8 cellular contexts compared by ENCODE assay signal in the genomic region with DNA sequence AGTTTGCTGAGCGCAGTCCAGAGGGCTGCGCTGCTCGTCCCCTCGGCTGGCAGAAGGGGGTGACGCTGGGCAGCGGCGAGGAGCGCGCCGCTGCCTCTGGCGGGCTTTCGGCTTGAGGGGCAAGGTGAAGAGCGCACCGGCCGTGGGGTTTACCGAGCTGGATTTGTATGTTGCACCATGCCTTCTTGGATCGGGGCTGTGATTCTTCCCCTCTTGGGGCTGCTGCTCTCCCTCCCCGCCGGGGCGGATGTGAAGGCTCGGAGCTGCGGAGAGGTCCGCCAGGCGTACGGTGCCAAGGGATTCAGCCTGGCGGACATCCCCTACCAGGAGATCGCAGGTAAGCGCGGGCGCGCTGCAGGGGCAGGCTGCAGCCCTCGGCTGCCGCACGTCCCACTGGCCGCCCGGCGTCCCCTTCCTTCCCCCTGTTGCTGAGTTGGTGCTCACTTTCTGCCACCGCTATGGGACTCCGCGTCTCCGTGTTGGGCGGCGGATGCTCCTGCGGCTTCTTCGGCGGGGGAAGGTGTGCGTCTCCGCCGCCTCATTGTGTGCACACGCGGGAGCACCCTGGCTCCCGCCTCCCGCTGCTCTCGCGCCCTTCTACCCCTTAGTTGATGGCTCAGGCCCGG. TPM values are rescaled to one million over a fixed set of nuclear protein-coding genes. Genes with fewer than 3 reads are reported as not detected.
DNase-seq lines count a peak whose midpoint lies in the region; TF ChIP-seq lines count a peak whose summit lies in the region.

No MANE protein-coding gene starts in this region.

- DNase-seq in Daoy (ENCODE audit: low read depth) = peak; percentile 56
- DNase-seq in NCI-H2029 (lab: John Stamatoyannopoulos, UW) = peak; percentile 71
- DNase-seq in kidney glomerular epithelial cell (lab: John Stamatoyannopoulos, UW) = peak; percentile 68
- DNase-seq in SIG-M5 (lab: John Stamatoyannopoulos, UW) = no peak
- no peak for DNase-seq in activated T-helper 1 cell treated with anti-CD3 and anti-CD28 coated beads, Interleukin-12 subunit alpha, Interleukin-12 subunit beta, Interleukin-2, Interleukin-4 antibody, amounts not matched to agents 30 ng/mL and 10 ng/mL and 1 ng/mL, durations not matched to agents 14 hours and 24 hours and 36 hours (ENCODE audit: low spot score)
- no peak for DNase-seq in T-helper 1 cell

- H3K27me3 Mint-ChIP-seq in brain = peaks cover 23% of the 10 kb centered on the region
- H3K27me3 Mint-ChIP-seq in activated T-helper 1 cell treated with anti-CD3 and anti-CD28 coated beads, Interleukin-12 subunit alpha, Interleukin-12 subunit beta, Interleukin-2, Interleukin-4 antibody, amounts not matched to agents 30 ng/mL and 10 ng/mL and 1 ng/mL, durations not matched to agents 14 hours and 24 hours and 36 hours (ENCODE audit: insufficient read depth) = peaks cover 30% of the 10 kb centered on the region

- no peaks in the 10 kb centered on the region for H3K9me3 ChIP-seq in thymus (ENCODE audit: control insufficient read depth)

- TF ChIP-seq CTCF in brain (conservative IDR thresholded peaks at IDR 0.05) = no peak

- peaks cover 13% of the 10 kb centered on the region for H3K27me3 ChIP-seq in thymus (ENCODE audit: control insufficient read depth, insufficient read depth)

- WGBS in thymus = 2% methylated on average over 56 of the region's 56 CpGs

- H3K36me3 ChIP-seq in thymus (ENCODE audit: control insufficient read depth, insufficient read depth) = no peaks in the 10 kb centered on the region

- H3K4me1 Mint-ChIP-seq in brain = peaks cover 71% of the 10 kb centered on the region
- H3K4me1 Mint-ChIP-seq in activated T-helper 1 cell treated with anti-CD3 and anti-CD28 coated beads, Interleukin-12 subunit alpha, Interleukin-12 subunit beta, Interleukin-2, Interleukin-4 antibody, amounts not matched to agents 30 ng/mL and 10 ng/mL and 1 ng/mL, durations not matched to agents 14 hours and 24 hours and 36 hours (ENCODE audit: low read depth) = no peaks in the 10 kb centered on the region

- H3K9me3 Mint-ChIP-seq in brain = no peaks in the 10 kb centered on the region
- no peaks in the 10 kb centered on the region for H3K9me3 Mint-ChIP-seq in activated T-helper 1 cell treated with anti-CD3 and anti-CD28 coated beads, Interleukin-12 subunit alpha, Interleukin-12 subunit beta, Interleukin-2, Interleukin-4 antibody, amounts not matched to agents 30 ng/mL and 10 ng/mL and 1 ng/mL, durations not matched to agents 14 hours and 24 hours and 36 hours

- peak overlapping the region; percentile 27 for H3K4me3 ChIP-seq in thymus (ENCODE audit: low read length)

- no peaks in the 10 kb centered on the region for H3K36me3 Mint-ChIP-seq in brain
- H3K36me3 Mint-ChIP-seq in activated T-helper 1 cell treated with anti-CD3 and anti-CD28 coated beads, Interleukin-12 subunit alpha, Interleukin-12 subunit beta, Interleukin-2, Interleukin-4 antibody, amounts not matched to agents 30 ng/mL and 10 ng/mL and 1 ng/mL, durations not matched to agents 14 hours and 24 hours and 36 hours (ENCODE audit: low read depth) = no peaks in the 10 kb centered on the region

- H3K27ac ChIP-seq in thymus (ENCODE audit: low read depth) = peak overlapping the region; percentile 20

- intact Hi-C loops in activated T-helper 1 cell treated with anti-CD3 and anti-CD28 coated beads, Interleukin-12 subunit alpha, Interleukin-12 subunit beta, Interleukin-2, Interleukin-4 antibody, amounts not matched to agents 30 ng/mL and 10 ng/mL and 1 ng/mL, durations not matched to agents 14 hours and 24 hours and 36 hours (cut with micrococcal nuclease) = no loop called here

- H3K27ac Mint-ChIP-seq in brain = peak overlapping the region; percentile 95 to 98 (median 98)
- H3K27ac Mint-ChIP-seq in activated T-helper 1 cell treated with anti-CD3 and anti-CD28 coated beads, Interleukin-12 subunit alpha, Interleukin-12 subunit beta, Interleukin-2, Interleukin-4 antibody, amounts not matched to agents 30 ng/mL and 10 ng/mL and 1 ng/mL, durations not matched to agents 14 hours and 24 hours and 36 hours = no peak overlapping the region

- H3K4me1 ChIP-seq in thymus (ENCODE audit: control insufficient read depth, insufficient read depth, low read length) = no peaks in the 10 kb centered on the region

- peak overlapping the region; percentile 90 to 99 (median 96) for H3K4me3 Mint-ChIP-seq in brain
- no peak overlapping the region for H3K4me3 Mint-ChIP-seq in activated T-helper 1 cell treated with anti-CD3 and anti-CD28 coated beads, Interleukin-12 subunit alpha, Interleukin-12 subunit beta, Interleukin-2, Interleukin-4 antibody, amounts not matched to agents 30 ng/mL and 10 ng/mL and 1 ng/mL, durations not matched to agents 14 hours and 24 hours and 36 hours

RNA-seq across cellular contexts. Expression of gene GPC6, which starts 0.8 kb away (rescaled TPM):
- total RNA-seq in Daoy (2014; rRNA removed; shearing (Covaris generic)) = 1.1 and 1.7 TPM in 2 replicates
- polyA plus RNA-seq in brain (ENCODE audit: insufficient read depth, low read depth, low replicate concordance) = 8.5 TPM
- 1.1 TPM for polyA plus RNA-seq in thymus
- not detected in 2 replicates for total RNA-seq in activated T-helper 1 cell treated with anti-CD3 and anti-CD28 coated beads, Interleukin-12 subunit alpha, Interleukin-12 subunit beta, Interleukin-2, Interleukin-4 antibody, amounts not matched to agents 30 ng/mL and 10 ng/mL and 1 ng/mL, durations not matched to agents 14 hours and 24 hours and 36 hours

Comparison
In these comparisons a context has a peak if more than half of its experiments do, and no peak if none do; other contexts are left out.
1. DNase-seq: peak in Daoy (single experiment), NCI-H2029 (single experiment) and kidney glomerular epithelial cell (single experiment); none in SIG-M5 (single experiment), activated T-helper 1 cell treated with anti-CD3 and anti-CD28 coated beads, Interleukin-12 subunit alpha, Interleukin-12 subunit beta, Interleukin-2, Interleukin-4 antibody, amounts not matched to agents 30 ng/mL and 10 ng/mL and 1 ng/mL, durations not matched to agents 14 hours and 24 hours and 36 hours (single experiment) and T-helper 1 cell (0 of 5).